30 cellular contexts compared by ENCODE assay signal in genomic region chr12:132774646-132775275, GRCh38. TPM values are rescaled to one million over a fixed set of nuclear protein-coding genes. Genes with fewer than 3 reads are reported as not detected.
DNase-seq lines count a peak whose midpoint lies in the region; ATAC-seq and TF ChIP-seq lines count a peak whose summit lies in the region.
"Had no signal": no experiment of that assay in that cellular context is flagged by ENCODE, and none has a peak within 500 bp of the region (broad histone marks: within the 10 kb centered on the region; RNA-seq: fewer than 3 reads in every experiment).

No MANE protein-coding gene starts in this region.

- CTCF ChIA-PET in activated naive CD4-positive, alpha-beta T cell treated with anti-CD3 and anti-CD28 coated beads, Interleukin-2, amount 10 ng/mL, durations not matched to agents 7 days and 5 days (lab: Charles Lee), result no interaction called here

- peaks cover 12 to 17% of the 10 kb centered on the region in 2 donors for H3K36me3 Mint-ChIP-seq in activated naive CD4-positive, alpha-beta T cell treated with anti-CD3 and anti-CD28 coated beads, Interleukin-2, amount 50 U/mL, for 72 hours
- peaks cover 49% of the 10 kb centered on the region for H3K36me3 Mint-ChIP-seq in activated naive CD4-positive, alpha-beta T cell treated with anti-CD3 and anti-CD28 coated beads, Interleukin-2, amount 10 ng/mL, durations not matched to agents 7 days and 5 days
- H3K36me3 Mint-ChIP-seq in T-helper 17 cell (ENCODE audit: low read depth), result peaks cover 6% of the 10 kb centered on the region
- peaks cover 50% of the 10 kb centered on the region for H3K36me3 Mint-ChIP-seq in stimulated activated memory B cell treated with anti-CD40 and anti-IgM and Interleukin-4, amounts not matched to agents 10 μg/mL and 1 μg/mL and 100 μg/mL, for 72 hours

- no peaks in the 10 kb centered on the region for H3K27me3 Mint-ChIP-seq in activated naive CD4-positive, alpha-beta T cell treated with anti-CD3 and anti-CD28 coated beads, Interleukin-2, amount 10 ng/mL, durations not matched to agents 7 days and 5 days
- H3K27me3 Mint-ChIP-seq in T-helper 17 cell, result no peaks in the 10 kb centered on the region
- H3K27me3 Mint-ChIP-seq in stimulated activated memory B cell treated with anti-CD40 and anti-IgM and Interleukin-4, amounts not matched to agents 10 μg/mL and 1 μg/mL and 100 μg/mL, for 72 hours, result no peaks in the 10 kb centered on the region
- H3K27me3 Mint-ChIP-seq: activated CD8-positive, alpha-beta memory T cell treated with anti-CD3 and anti-CD28 coated beads, Interleukin-2, amount 10 ng/mL, durations not matched to agents 7 days and 5 days; central memory CD8-positive, alpha-beta T cell; dendritic cell treated with granulocyte-macrophage colony-stimulating factor and Interleukin-4, amounts not matched to agents 40 ng/mL and 50 ng/mL, for 4 days; stimulated activated naive CD8-positive, alpha-beta T cell treated with anti-CD3 and anti-CD28 coated beads, Interleukin-15, amount 100 ng/mL, for 72 hours had no signal

- no peaks in the 10 kb centered on the region for H3K9me3 Mint-ChIP-seq in activated naive CD4-positive, alpha-beta T cell treated with anti-CD3 and anti-CD28 coated beads, Interleukin-2, amount 50 U/mL, for 72 hours
- no peaks in the 10 kb centered on the region for H3K9me3 Mint-ChIP-seq in activated naive CD4-positive, alpha-beta T cell treated with anti-CD3 and anti-CD28 coated beads, Interleukin-2, amount 10 ng/mL, durations not matched to agents 7 days and 5 days
- no peaks in the 10 kb centered on the region for H3K9me3 Mint-ChIP-seq in stimulated activated memory B cell treated with anti-CD40 and anti-IgM and Interleukin-4, amounts not matched to agents 10 μg/mL and 1 μg/mL and 100 μg/mL, for 72 hours
- H3K9me3 Mint-ChIP-seq: activated T-cell treated with anti-CD3 and anti-CD28 coated beads, Interleukin-2, amount 50 U/mL, for 4 hours; central memory CD8-positive, alpha-beta T cell; dendritic cell treated with granulocyte-macrophage colony-stimulating factor and Interleukin-4, amounts not matched to agents 40 ng/mL and 50 ng/mL, for 4 days; neural progenitor cell; stimulated activated naive CD8-positive, alpha-beta T cell treated with anti-CD3 and anti-CD28 coated beads, Interleukin-15, amount 100 ng/mL, for 72 hours had no signal

- H3K4me1 Mint-ChIP-seq in activated naive CD4-positive, alpha-beta T cell treated with anti-CD3 and anti-CD28 coated beads, Interleukin-2, amount 10 ng/mL, durations not matched to agents 7 days and 5 days, result peaks cover 39% of the 10 kb centered on the region
- H3K4me1 Mint-ChIP-seq in T-helper 17 cell, result peaks cover 12% of the 10 kb centered on the region
- peaks cover 41% of the 10 kb centered on the region for H3K4me1 Mint-ChIP-seq in stimulated activated memory B cell treated with anti-CD40 and anti-IgM and Interleukin-4, amounts not matched to agents 10 μg/mL and 1 μg/mL and 100 μg/mL, for 72 hours
- H3K4me1 Mint-ChIP-seq: neural progenitor cell had no signal

- H3K4me3 Mint-ChIP-seq in activated naive CD4-positive, alpha-beta T cell treated with anti-CD3 and anti-CD28 coated beads, Interleukin-2, amount 10 ng/mL, durations not matched to agents 7 days and 5 days, result no peak overlapping the region
- no peak overlapping the region for H3K4me3 Mint-ChIP-seq in T-helper 17 cell
- no peak overlapping the region for H3K4me3 Mint-ChIP-seq in stimulated activated memory B cell treated with anti-CD40 and anti-IgM and Interleukin-4, amounts not matched to agents 10 μg/mL and 1 μg/mL and 100 μg/mL, for 72 hours
- H3K4me3 Mint-ChIP-seq: activated CD8-positive, alpha-beta memory T cell treated with anti-CD3 and anti-CD28 coated beads, Interleukin-2, amount 10 ng/mL, durations not matched to agents 7 days and 5 days; activated T-cell treated with anti-CD3 and anti-CD28 coated beads, Interleukin-2, amount 50 U/mL, for 4 hours; central memory CD8-positive, alpha-beta T cell; dendritic cell treated with granulocyte-macrophage colony-stimulating factor and Interleukin-4, amounts not matched to agents 40 ng/mL and 50 ng/mL, for 4 days; neural progenitor cell; stimulated activated naive CD8-positive, alpha-beta T cell treated with anti-CD3 and anti-CD28 coated beads, Interleukin-15, amount 100 ng/mL, for 72 hours had no signal

- H3K9me3 ChIP-seq in T-helper 17 cell (ENCODE audit: control insufficient read depth, low read length, poor library complexity, severe bottlenecking), result no peaks in the 10 kb centered on the region
- H3K9me3 ChIP-seq: adrenal gland, right atrium auricular region, vagina had no signal

- ATAC-seq in activated naive CD4-positive, alpha-beta T cell treated with anti-CD3 and anti-CD28 coated beads, Interleukin-2, amount 50 U/mL, for 72 hours, result no peak
- no peak for ATAC-seq in T-helper 17 cell
- ATAC-seq in stimulated activated memory B cell treated with anti-CD40 and anti-IgM and Interleukin-4, amounts not matched to agents 10 μg/mL and 1 μg/mL and 100 μg/mL, for 72 hours, result no peak
- ATAC-seq: activated CD8-positive, alpha-beta memory T cell treated with anti-CD3 and anti-CD28 coated beads, Interleukin-2, amount 10 ng/mL, durations not matched to agents 7 days and 5 days; activated T-cell treated with anti-CD3 and anti-CD28 coated beads, Interleukin-2, amount 50 U/mL, for 4 hours; HCT116; left cardiac atrium; Panc1; stimulated activated naive CD8-positive, alpha-beta T cell treated with anti-CD3 and anti-CD28 coated beads, Interleukin-15, amount 100 ng/mL, for 72 hours had no signal

- DNase-seq in activated naive CD4-positive, alpha-beta T cell treated with anti-CD3 and anti-CD28 coated beads, Interleukin-2, amount 50 U/mL, for 72 hours (ENCODE audit: low spot score in 2 of 2), result no peak
- no peak for DNase-seq in activated naive CD4-positive, alpha-beta T cell treated with anti-CD3 and anti-CD28 coated beads, Interleukin-2, amount 10 ng/mL, durations not matched to agents 7 days and 5 days
- DNase-seq in T-helper 17 cell (no peak), iPS-NIHi11 (ENCODE audit: low spot score) (peak; percentile 10), OCI-M1 (lab: John Stamatoyannopoulos, UW) (no peak), NCI-H748 treated with DMSO at 0.1 percent for 48 hours (lab: John Stamatoyannopoulos, UW) (no peak), erythroblast (lab: John Stamatoyannopoulos, UW) (no peak)
- DNase-seq: activated CD4-positive, alpha-beta T cell treated with anti-CD3 and anti-CD28 coated beads, Interleukin-2, amount 50 U/mL, for 1 hour; activated CD8-positive, alpha-beta memory T cell treated with anti-CD3 and anti-CD28 coated beads, Interleukin-2, amount 10 ng/mL, durations not matched to agents 7 days and 5 days; activated gamma-delta T cell treated with Interleukin-2 at 50 U/mL for 16 hours; activated T-cell treated with anti-CD3 and anti-CD28 coated beads, Interleukin-2, amount 50 U/mL, for 4 hours; adrenal gland; EL; foreskin melanocyte; left cardiac atrium; NCI-H1436 treated with DMSO at 0.1 percent for 48 hours; NCI-H226; NCI-H526 treated with DMSO at 0.1 percent for 48 hours; SHP77 treated with DMSO at 0.1 percent for 48 hours; stimulated activated CD4-positive, alpha-beta T cell treated with anti-CD3 and anti-CD28 coated beads, Interleukin-2, amount 100 ng/mL, for 24 hours; stimulated activated CD8-positive, alpha-beta memory T cell treated with anti-CD3 and anti-CD28 coated beads, Interleukin-4, amount 100 ng/mL, for 48 hours; stimulated activated naive CD8-positive, alpha-beta T cell treated with anti-CD3 and anti-CD28 coated beads, Interleukin-15, amount 100 ng/mL, for 72 hours had no signal

- TF ChIP-seq POLR2A in erythroblast (IDR thresholded peaks at IDR 0.05; ENCODE audit: low read length), result no peak

- H3K27ac Mint-ChIP-seq in activated naive CD4-positive, alpha-beta T cell treated with anti-CD3 and anti-CD28 coated beads, Interleukin-2, amount 50 U/mL, for 72 hours, result peak overlapping the region; percentile 79 to 82
- no peak overlapping the region for H3K27ac Mint-ChIP-seq in activated naive CD4-positive, alpha-beta T cell treated with anti-CD3 and anti-CD28 coated beads, Interleukin-2, amount 10 ng/mL, durations not matched to agents 7 days and 5 days
- H3K27ac Mint-ChIP-seq in T-helper 17 cell, result peak overlapping the region; percentile 65
- H3K27ac Mint-ChIP-seq in stimulated activated memory B cell treated with anti-CD40 and anti-IgM and Interleukin-4, amounts not matched to agents 10 μg/mL and 1 μg/mL and 100 μg/mL, for 72 hours, result peak overlapping the region; percentile 97
- H3K27ac Mint-ChIP-seq: activated CD8-positive, alpha-beta memory T cell treated with anti-CD3 and anti-CD28 coated beads, Interleukin-2, amount 10 ng/mL, durations not matched to agents 7 days and 5 days; neural progenitor cell had no signal

RNA-seq across cellular contexts. Expression of gene ANKLE2, which starts 13.1 kb away (rescaled TPM):
- 100 to 1,000 TPM in 1 of 2 donors, 10 to 100 TPM in 1; 82.9 to 129 TPM for total RNA-seq in activated naive CD4-positive, alpha-beta T cell treated with anti-CD3 and anti-CD28 coated beads, Interleukin-2, amount 50 U/mL, for 72 hours
- 10 to 100 TPM; 82.4 to 84.2 TPM for total RNA-seq in T-helper 17 cell

RNA-seq across cellular contexts. Expression of gene GOLGA3, which starts 53.9 kb away (rescaled TPM):
- 10 to 100 TPM; 44.0 to 52.7 TPM for total RNA-seq in activated naive CD4-positive, alpha-beta T cell treated with anti-CD3 and anti-CD28 coated beads, Interleukin-2, amount 50 U/mL, for 72 hours
- 10 to 100 TPM; 44.0 to 45.4 TPM for total RNA-seq in T-helper 17 cell
